8 cellular contexts compared by ENCODE assay signal in the genomic region with DNA sequence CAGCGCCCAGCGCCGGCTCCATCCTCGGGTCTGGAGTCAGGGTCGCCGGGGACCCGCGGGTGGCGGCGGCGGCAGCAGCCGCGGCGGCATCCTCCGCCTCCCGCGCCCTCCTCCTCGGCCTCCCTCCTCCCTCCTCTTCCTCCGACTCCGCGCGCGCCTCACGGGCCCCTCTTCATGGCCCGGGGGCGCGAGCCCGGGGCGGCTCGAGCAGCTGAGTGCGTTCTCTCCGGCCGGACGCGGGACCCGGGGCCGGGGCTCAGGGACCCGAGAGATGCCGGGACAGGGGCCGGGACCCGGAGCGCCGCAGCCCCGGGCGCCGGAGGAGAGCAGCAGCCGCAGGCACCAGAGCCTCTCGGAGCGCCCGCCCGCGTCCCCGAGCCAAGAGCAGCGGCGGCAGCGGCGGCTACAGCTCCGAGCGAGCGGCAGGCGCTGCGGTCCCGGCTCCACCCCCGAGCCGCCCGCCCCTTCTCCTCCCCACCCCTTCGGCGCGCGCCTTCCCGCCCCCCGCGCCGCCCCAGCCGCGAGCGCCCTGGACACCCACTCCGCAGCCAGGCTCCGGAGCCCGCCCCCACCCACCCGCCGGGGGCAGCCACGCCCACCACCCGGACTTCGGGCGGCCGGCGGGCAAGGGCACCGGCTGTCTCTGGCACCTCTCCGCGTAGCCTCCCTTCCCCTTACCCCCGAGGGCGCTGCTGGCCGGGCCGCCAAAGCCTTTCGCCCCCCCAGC. TPM values are rescaled to one million over a fixed set of nuclear protein-coding genes. Genes with fewer than 3 reads are reported as not detected.
DNase-seq lines count a peak whose midpoint lies in the region; ATAC-seq and TF ChIP-seq lines count a peak whose summit lies in the region.

A gene with protein sequence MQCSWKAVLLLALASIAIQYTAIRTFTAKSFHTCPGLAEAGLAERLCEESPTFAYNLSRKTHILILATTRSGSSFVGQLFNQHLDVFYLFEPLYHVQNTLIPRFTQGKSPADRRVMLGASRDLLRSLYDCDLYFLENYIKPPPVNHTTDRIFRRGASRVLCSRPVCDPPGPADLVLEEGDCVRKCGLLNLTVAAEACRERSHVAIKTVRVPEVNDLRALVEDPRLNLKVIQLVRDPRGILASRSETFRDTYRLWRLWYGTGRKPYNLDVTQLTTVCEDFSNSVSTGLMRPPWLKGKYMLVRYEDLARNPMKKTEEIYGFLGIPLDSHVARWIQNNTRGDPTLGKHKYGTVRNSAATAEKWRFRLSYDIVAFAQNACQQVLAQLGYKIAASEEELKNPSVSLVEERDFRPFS (minus strand): TSS at position 417 of the 727 bp plus-strand sequence. CDS start 14,699 bp downstream, outside the sequence.

- H3K9me3 ChIP-seq in SJCRH30 (replicated peaks): no peaks in the 10 kb centered on the region
- H3K9me3 ChIP-seq in effector memory CD4-positive, alpha-beta T cell (ENCODE audit: control insufficient read depth, low read length): no peaks in the 10 kb centered on the region
- H3K9me3 ChIP-seq in lung (ENCODE audit: control insufficient read depth in 2 of 2, insufficient read depth in 1 of 2, low read length in 1 of 2): no peaks in the 10 kb centered on the region

- no peak for TF ChIP-seq CTCF in lung (IDR thresholded peaks at IDR 0.05; ENCODE audit: control extremely low read depth, extremely low read depth)

- H3K4me1 ChIP-seq in SJCRH30 (no peaks in the 10 kb centered on the region), lung (ENCODE audit: control insufficient read depth in 2 of 2, insufficient read depth in 2 of 2, low read length in 2 of 2) (peaks cover 0 to 9% of the 10 kb centered on the region in 2 donors)
- H3K4me1 ChIP-seq in effector memory CD4-positive, alpha-beta T cell (ENCODE audit: control insufficient read depth, insufficient read depth, low read length, poor library complexity, severe bottlenecking): peaks cover 13% of the 10 kb centered on the region

- no peaks in the 10 kb centered on the region for H3K4me1 Mint-ChIP-seq in activated CD8-positive, alpha-beta memory T cell treated with anti-CD3 and anti-CD28 coated beads, Interleukin-2, amount 10 ng/mL, durations not matched to agents 7 days and 5 days

- no peak within 1 kb of the TSS for H3K4me3 Mint-ChIP-seq in activated CD8-positive, alpha-beta memory T cell treated with anti-CD3 and anti-CD28 coated beads, Interleukin-2, amount 10 ng/mL, durations not matched to agents 7 days and 5 days

- no peaks in the 10 kb centered on the region for H3K36me3 Mint-ChIP-seq in activated CD8-positive, alpha-beta memory T cell treated with anti-CD3 and anti-CD28 coated beads, Interleukin-2, amount 10 ng/mL, durations not matched to agents 7 days and 5 days

- no peaks in the 10 kb centered on the region for H3K9me3 Mint-ChIP-seq in activated CD8-positive, alpha-beta memory T cell treated with anti-CD3 and anti-CD28 coated beads, Interleukin-2, amount 10 ng/mL, durations not matched to agents 7 days and 5 days (ENCODE audit: low read depth)

- peaks cover 70% of the 10 kb centered on the region for H3K27me3 Mint-ChIP-seq in activated CD8-positive, alpha-beta memory T cell treated with anti-CD3 and anti-CD28 coated beads, Interleukin-2, amount 10 ng/mL, durations not matched to agents 7 days and 5 days

- 0 to 1% methylated on average over 38 to 96 of the region's 96 CpGs for WGBS in lung, 2 donors

- ATAC-seq in activated CD8-positive, alpha-beta memory T cell treated with anti-CD3 and anti-CD28 coated beads, Interleukin-2, amount 10 ng/mL, durations not matched to agents 7 days and 5 days: peak; percentile 66
- ATAC-seq in lung (ENCODE audit: insufficient read depth, low FRiP score): peak; percentile 53
- ATAC-seq in HG03095 (IDR thresholded peaks at IDR 0.05; ENCODE audit: unreplicated experiment): no peak
- no peak for ATAC-seq in HG03108 (IDR thresholded peaks at IDR 0.05; ENCODE audit: unreplicated experiment)

- no peak for DNase-seq in activated CD8-positive, alpha-beta memory T cell treated with anti-CD3 and anti-CD28 coated beads, Interleukin-2, amount 10 ng/mL, durations not matched to agents 7 days and 5 days
- no peak for DNase-seq in activated CD8-positive, alpha-beta memory T cell treated with anti-CD3 and anti-CD28 coated beads, Interleukin-2, amount 50 U/mL, for 4 hours
- DNase-seq in SJCRH30 (no peak), lung (ENCODE audit: low spot score) (peak; percentile 34), superior temporal gyrus (ENCODE audit: extremely low spot score) (peak; percentile 42)
- no peak for DNase-seq in effector memory CD4-positive, alpha-beta T cell

- peak within 1 kb of the TSS; percentile 32 for H3K4me3 ChIP-seq in SJCRH30
- H3K4me3 ChIP-seq in effector memory CD4-positive, alpha-beta T cell (ENCODE audit: insufficient read depth, low read depth, low read length, poor library complexity, severe bottlenecking): peak within 1 kb of the TSS; percentile 44
- H3K4me3 ChIP-seq in lung: peak within 1 kb of the TSS; percentile 64

- H3K36me3 ChIP-seq in SJCRH30 (no peaks in the 10 kb centered on the region), lung (ENCODE audit: control insufficient read depth in 2 of 2, insufficient read depth in 2 of 2, low read length in 2 of 2) (no peaks in the 10 kb centered on the region)
- no peaks in the 10 kb centered on the region for H3K36me3 ChIP-seq in effector memory CD4-positive, alpha-beta T cell (ENCODE audit: control insufficient read depth, insufficient read depth, low read length)

- H3K27me3 ChIP-seq in SJCRH30 (peaks cover 60% of the 10 kb centered on the region), lung (ENCODE audit: control insufficient read depth, insufficient read depth) (no peaks in the 10 kb centered on the region)
- H3K27me3 ChIP-seq in effector memory CD4-positive, alpha-beta T cell (replicated peaks; ENCODE audit: control insufficient read depth, insufficient read depth, low read length, poor library complexity, severe bottlenecking): peaks cover 30% of the 10 kb centered on the region

- H3K27ac ChIP-seq in SJCRH30 (no peak within 1 kb of the TSS), lung (ENCODE audit: low read depth in 1 of 2, low read length in 1 of 2) (peak within 1 kb of the TSS in 1 of 2 donors; percentile 32)
- no peak within 1 kb of the TSS for H3K27ac ChIP-seq in effector memory CD4-positive, alpha-beta T cell (ENCODE audit: insufficient read depth, low read length, poor library complexity, severe bottlenecking)

- H3K27ac Mint-ChIP-seq in activated CD8-positive, alpha-beta memory T cell treated with anti-CD3 and anti-CD28 coated beads, Interleukin-2, amount 10 ng/mL, durations not matched to agents 7 days and 5 days: no peak within 1 kb of the TSS

- CTCF ChIA-PET in activated CD8-positive, alpha-beta memory T cell treated with anti-CD3 and anti-CD28 coated beads, Interleukin-2, amount 10 ng/mL, durations not matched to agents 7 days and 5 days (lab: Charles Lee): interaction anchor here (3.2 kb wide), 1 partner anchor 11 kb away, joined by 24 read pairs; no protein-coding TSS in a partner anchor

RNA-seq across cellular contexts. Expression of the gene that starts here (rescaled TPM):
- total RNA-seq in activated CD8-positive, alpha-beta memory T cell treated with anti-CD3 and anti-CD28 coated beads, Interleukin-2, amount 10 ng/mL, durations not matched to agents 7 days and 5 days: under 1 TPM in 1 of 2 experiments, not detected in 1; 0.35 TPM
- total RNA-seq in SJCRH30 (2014; rRNA removed; shearing (Covaris generic)): not detected in 2 replicates
- total RNA-seq in lung: 1 to 10 TPM; 1.8 to 2.4 TPM
- 1 to 10 TPM; 1.7 to 2.0 TPM for polyA plus RNA-seq in lung

Comparison
In these comparisons a context has a peak if more than half of its experiments do, and no peak if none do; other contexts are left out.
1. Peak in ATAC-seq in activated CD8-positive, alpha-beta memory T cell treated with anti-CD3 and anti-CD28 coated beads, Interleukin-2, amount 10 ng/mL, durations not matched to agents 7 days and 5 days; RNA of the gene not detected or under 1 TPM.
2. DNase-seq: peak in lung (single experiment) and superior temporal gyrus (single experiment); none in activated CD8-positive, alpha-beta memory T cell treated with anti-CD3 and anti-CD28 coated beads, Interleukin-2, amount 10 ng/mL, durations not matched to agents 7 days and 5 days (single experiment), activated CD8-positive, alpha-beta memory T cell treated with anti-CD3 and anti-CD28 coated beads, Interleukin-2, amount 50 U/mL, for 4 hours (single experiment), SJCRH30 (0 of 2) and effector memory CD4-positive, alpha-beta T cell (0 of 3).
3. Peak in every context shown above with its lines, with median percentiles within 50 percentile points of each other: H3K4me3 ChIP-seq.